ENCODE assay signal across 9 cellular contexts in genomic region chr12:116324684-116325664, GRCh38. TPM values are rescaled to one million over a fixed set of nuclear protein-coding genes. Genes with fewer than 3 reads are reported as not detected.
DNase-seq lines count a peak whose midpoint lies in the region; ATAC-seq, FAIRE-seq and TF ChIP-seq lines count a peak whose summit lies in the region.
"Had no signal": no experiment of that assay in that cellular context is flagged by ENCODE, and none has a peak within 500 bp of the region (broad histone marks: within the 10 kb centered on the region; RNA-seq: fewer than 3 reads in every experiment).

No MANE protein-coding gene starts in this region.

- H3K27me3 ChIP-seq in K562 (ENCODE audit: control insufficient read depth in 2 of 2, insufficient read depth in 2 of 2, low read length in 2 of 2) (no peaks in the 10 kb centered on the region), trophoblast cell (ENCODE audit: insufficient read depth, low read length) (no peaks in the 10 kb centered on the region)

- peak overlapping the region; percentile 29 for H2AFZ ChIP-seq in K562 (ENCODE audit: low read depth, low read length)
- no peak overlapping the region for H2AFZ ChIP-seq in trophoblast cell (ENCODE audit: insufficient read depth, low read length, poor library complexity)

- H3K4me1 Mint-ChIP-seq in Calu3 (ENCODE audit: low read depth, unreplicated experiment): no peaks in the 10 kb centered on the region

- DNase-seq in DMS53 (lab: John Stamatoyannopoulos, UW) (peak; percentile 35), K562 (ENCODE audit: extremely low read depth in 1 of 4, low spot score in 3 of 4) (no peak), trophoblast cell (no peak), mesenteric fat pad (ENCODE audit: low spot score) (no peak), Calu3 (no peak)
- DNase-seq in activated effector memory CD4-positive, alpha-beta T cell treated with Interleukin-2 at 50 U/mL for 16 hours: no peak

- H3K27ac ChIP-seq in K562 (ENCODE audit: extremely low read depth, low read depth, low read length): no peak overlapping the region
- H3K27ac ChIP-seq in trophoblast cell (ENCODE audit: low read depth, low read length): no peak overlapping the region

- no peak for TF ChIP-seq RAD21 in K562 (CRISPR knock-in tag; conservative IDR thresholded peaks at IDR 0.05 in 1 of 2, IDR thresholded peaks at IDR 0.05 in 1 of 2)

- in situ Hi-C loops in K562 (cut with MboI): no loop called here

- TF ChIP-seq CTCF in K562 (IDR thresholded peaks at IDR 0.05 in 2 of 3, conservative IDR thresholded peaks at IDR 0.05 in 1 of 3; ENCODE audit: insufficient read depth in 2 of 3, low read depth in 1 of 3, low read length in 3 of 3): no peak
- TF ChIP-seq CTCF in Calu3 (IDR thresholded peaks at IDR 0.05; ENCODE audit: unreplicated experiment): no peak

- H3K27ac Mint-ChIP-seq in Calu3 (ENCODE audit: unreplicated experiment): no peak overlapping the region

- H2BK120ac ChIP-seq in trophoblast cell (ENCODE audit: insufficient read depth, low read length, poor library complexity): no peak overlapping the region

- H3K27me3 Mint-ChIP-seq in Calu3 (ENCODE audit: unreplicated experiment): peaks cover 28% of the 10 kb centered on the region

- CTCF ChIA-PET in K562 (lab: Yijun Ruan, JAX; ENCODE audit: low intra/inter-chr PET ratio): no interaction called here
- CTCF ChIA-PET in Calu3 (lab: Charles Lee): interaction anchor here (0.7 kb wide), 1 partner anchor 171 kb away, joined by 4 read pairs; no protein-coding TSS in a partner anchor

- 0 out of 5 replicates have a peak, but pooled peaks cover 0 to 4% of the 10 kb centered on the region in 2 experiments for H3K4me1 ChIP-seq in K562 (replicated peaks in 1 of 2; ENCODE audit: control insufficient read depth in 2 of 2, insufficient read depth in 2 of 2, low read length in 2 of 2)
- peaks cover 10 to 11% of the 10 kb centered on the region in 2 experiments for H3K4me1 ChIP-seq in trophoblast cell (ENCODE audit: control insufficient read depth in 1 of 2, insufficient read depth in 2 of 2, low read length in 2 of 2)

- H3K4me2 ChIP-seq in K562 (ENCODE audit: insufficient read depth, low read length) (no peak overlapping the region), trophoblast cell (ENCODE audit: low read length) (no peak overlapping the region)

- H4K91ac ChIP-seq in trophoblast cell (ENCODE audit: low read depth, low read length): no peak overlapping the region

- H3K14ac ChIP-seq in trophoblast cell (ENCODE audit: low read length): no peak overlapping the region

- no peaks in the 10 kb centered on the region for H3K9me3 Mint-ChIP-seq in Calu3 (ENCODE audit: low read depth, unreplicated experiment)

- 62% methylated on average over 5 of the region's 5 CpGs for WGBS in K562 (ENCODE audit: insufficient coverage, low coverage, missing lambda C conversion rate)
- WGBS in trophoblast cell (ENCODE audit: extremely low coverage, insufficient coverage, insufficient read length): no CpG with 5 or more reads among the region's 5 CpGs

- no peak overlapping the region for H3K4me3 Mint-ChIP-seq in Calu3 (ENCODE audit: low read depth, unreplicated experiment)

- H2BK12ac ChIP-seq in trophoblast cell (ENCODE audit: low read length): no peak overlapping the region

- H3K9me3 ChIP-seq in K562 (replicated peaks; ENCODE audit: control insufficient read depth, insufficient read depth, low read depth, low read length): no peaks in the 10 kb centered on the region
- H3K9me3 ChIP-seq in trophoblast cell (ENCODE audit: insufficient read depth, low read depth, low read length): no peaks in the 10 kb centered on the region
- H3K9me3 ChIP-seq: thoracic aorta had no signal

- no peaks in the 10 kb centered on the region for H3K36me3 Mint-ChIP-seq in Calu3 (ENCODE audit: insufficient read depth, unreplicated experiment)

- intact Hi-C loops in K562 (cut with micrococcal nuclease) (no loop called here), Calu3 (cut with micrococcal nuclease; ENCODE audit: unreplicated experiment) (no loop called here)

- FAIRE-seq in K562 (lab: Jason Lieb, UNC): no peak

- H4K20me1 ChIP-seq in K562 (replicated peaks; ENCODE audit: control insufficient read depth, insufficient read depth, low read length): no peaks in the 10 kb centered on the region

- no peak overlapping the region for H4K8ac ChIP-seq in trophoblast cell (ENCODE audit: low read depth, low read length)

- POLR2A ChIA-PET in K562 (lab: Yijun Ruan, JAX): no interaction called here

- H3K36me3 ChIP-seq in K562 (ENCODE audit: control insufficient read depth, insufficient read depth, low read length) (no peaks in the 10 kb centered on the region), trophoblast cell (ENCODE audit: control insufficient read depth in 1 of 2, insufficient read depth in 2 of 2, low read length in 2 of 2) (no peaks in the 10 kb centered on the region)
- H3K36me3 ChIP-seq: thoracic aorta had no signal

- H3K18ac ChIP-seq in trophoblast cell (ENCODE audit: low read length): no peak overlapping the region

- BruUV-seq in K562 (replicated peaks; lab: Mats Ljungman, UMichigan) (no TSS peak), Calu3 (replicated peaks; lab: Mats Ljungman, UMichigan) (no TSS peak)

- no peaks in the 10 kb centered on the region for H3K9me1 ChIP-seq in K562 (ENCODE audit: control insufficient read depth, insufficient read depth, low read length)

- H2BK5ac ChIP-seq in trophoblast cell (ENCODE audit: low read depth, low read length, poor library complexity): no peak overlapping the region

- H3K9ac ChIP-seq in K562 (ENCODE audit: insufficient read depth in 1 of 2, low read depth in 2 of 2, low read length in 2 of 2) (no peak overlapping the region), trophoblast cell (ENCODE audit: low read length) (no peak overlapping the region)

- no peak overlapping the region for H2AK5ac ChIP-seq in trophoblast cell (ENCODE audit: low read length)

- H3K79me2 ChIP-seq in K562 (ENCODE audit: control insufficient read depth, insufficient read depth, low read length): no peaks in the 10 kb centered on the region
- no peaks in the 10 kb centered on the region for H3K79me2 ChIP-seq in trophoblast cell (ENCODE audit: control insufficient read depth, insufficient read depth, low read length, poor library complexity)

- H3K79me1 ChIP-seq in trophoblast cell (ENCODE audit: low read length): no peaks in the 10 kb centered on the region

- no peak overlapping the region for H3K23ac ChIP-seq in trophoblast cell (ENCODE audit: low read length)

- H4K12ac ChIP-seq in trophoblast cell (ENCODE audit: low read depth, low read length): no peak overlapping the region

- H3K4me3 ChIP-seq in K562: no peak overlapping the region
- no peak overlapping the region for H3K4me3 ChIP-seq in trophoblast cell (ENCODE audit: low read depth, low read length)
- H3K4me3 ChIP-seq: thoracic aorta had no signal

- TF ChIP-seq POLR2A in K562 (conservative IDR thresholded peaks at IDR 0.05): no peak

- TF ChIP-seq EP300 in K562 (IDR thresholded peaks at IDR 0.05; ENCODE audit: low read length): no peak

- no peak overlapping the region for H3K4ac ChIP-seq in trophoblast cell (ENCODE audit: low read depth, low read length)

- ATAC-seq in GM19467 (IDR thresholded peaks at IDR 0.05; ENCODE audit: unreplicated experiment) (peak; percentile 93), HG03469 (IDR thresholded peaks at IDR 0.05; ENCODE audit: unreplicated experiment) (peak; percentile 71), K562 (no peak)

TF ChIP-seq in K562, 482 proteins besides CTCF, POLR2A, EP300 and RAD21:
- TF ChIP-seq NONO (IDR thresholded peaks at IDR 0.05; ENCODE audit: low read depth in 2 of 2, low read length in 1 of 2) (no peak), ZKSCAN1 (IDR thresholded peaks at IDR 0.05; ENCODE audit: low read depth, low read length) (0 out of 2 replicates have a peak, but pooled peaks have one; percentile 46)
TF ChIP-seq in K562: peak in this region for 1.

RNA-seq across cellular contexts. Expression of gene MED13L, which starts 47.5 kb away (rescaled TPM):
- 259 and 607 TPM in 2 replicates for total RNA-seq in K562 (2011; cell fraction: chromatin; rRNA removed; ENCODE audit: low replicate concordance)
- 97.6 and 127 TPM in 2 replicates for total RNA-seq in K562 (2011; cell fraction: nucleolus; rRNA removed)
- total RNA-seq in K562 (2011; cell fraction: nucleoplasm; rRNA removed): 277 and 397 TPM in 2 replicates
- total RNA-seq in K562 (2014; rRNA removed) (29.3 and 32.5 TPM in 2 replicates), K562 (2014; rRNA removed; fragmentation: Illumina TruSeq; extraction: Trizol) (71.9 and 82.3 TPM in 2 replicates), K562 (2015; rRNA removed; fragmentation: Illumina TruSeq; extraction: Trizol) (70.1 and 70.8 TPM in 2 replicates), K562 (2021) (76.9 and 90.3 TPM in 2 replicates), mesenteric fat pad (136 TPM), Calu3 (2022) (89.0 and 89.6 TPM in 2 replicates)
- polyA plus RNA-seq in K562 (2011; rRNA removed) (45.8 and 48.0 TPM in 2 replicates), K562 (2014; fragmentation: Illumina TruSeq; extraction: Trizol) (34.0 and 36.9 TPM in 2 replicates), K562 (2014; fragmentation: Nextera tagmentation; extraction: Ambion mirVana) (10 to 100 TPM; 13.4 to 22.0 TPM), K562 (2014; rRNA removed) (25.7 and 26.8 TPM in 2 replicates)
- polyA plus RNA-seq in K562 (2011; cell fraction: cytosol; rRNA removed): 26.1 and 36.3 TPM in 2 replicates
- polyA plus RNA-seq in K562 (2011; cell fraction: nucleus; rRNA removed): 102 and 117 TPM in 2 replicates
- 29.2 and 39.4 TPM in 2 replicates for polyA plus RNA-seq in K562 (2012)
- polyA minus RNA-seq in K562 (2011; rRNA and poly(A)+ RNA removed): 279 and 322 TPM in 2 replicates
- 59.1 and 73.6 TPM in 2 replicates for polyA minus RNA-seq in K562 (2011; cell fraction: cytosol; rRNA and poly(A)+ RNA removed)
- polyA minus RNA-seq in K562 (2011; cell fraction: nucleus; rRNA and poly(A)+ RNA removed): 174 and 313 TPM in 2 replicates
- polyA plus RNA-seq in trophoblast cell (2013): 34.4 and 38.4 TPM in 2 replicates
